ENCODE assay signal across 11 cellular contexts in genomic region chr1:2493691-2494322, GRCh38. TPM values are rescaled to one million over a fixed set of nuclear protein-coding genes. Genes with fewer than 3 reads are reported as not detected.
DNase-seq lines count a peak whose midpoint lies in the region; ATAC-seq lines count a peak whose summit lies in the region.
"Had no signal": no experiment of that assay in that cellular context is flagged by ENCODE, and none has a peak within 500 bp of the region (broad histone marks: within the 10 kb centered on the region; RNA-seq: fewer than 3 reads in every experiment).

No MANE protein-coding gene starts in this region.

- no peak overlapping the region for H3K27ac ChIP-seq in CD8-positive, alpha-beta memory T cell (ENCODE audit: low read depth, low read length)
- peak overlapping the region; percentile 52 for H3K27ac ChIP-seq in epithelial cell of prostate

- peaks cover 2 to 8% (median 8%) of the 10 kb centered on the region in 3 donors for H3K36me3 Mint-ChIP-seq in CD8-positive, alpha-beta memory T cell

- H3K27me3 ChIP-seq in CD8-positive, alpha-beta memory T cell (ENCODE audit: insufficient read depth, low read length, poor library complexity, severe bottlenecking), result no peaks in the 10 kb centered on the region

- POLR2A ChIA-PET in CD8-positive, alpha-beta memory T cell (lab: Charles Lee), result interaction anchor here (1.1 to 2.1 kb wide), 2 partner anchors 30 to 32 kb away, joined by 5 to 9 read pairs; partner anchors contain the start of gene PANK4

- H3K36me3 ChIP-seq in CD8-positive, alpha-beta memory T cell (ENCODE audit: insufficient read depth, low read length), result peaks cover 2% of the 10 kb centered on the region

- peaks cover 17 to 39% (median 28%) of the 10 kb centered on the region in 3 donors for H3K4me1 Mint-ChIP-seq in CD8-positive, alpha-beta memory T cell

- H3K9me3 ChIP-seq in CD8-positive, alpha-beta memory T cell (ENCODE audit: low read length), result peaks cover 4% of the 10 kb centered on the region

- no peak for ATAC-seq in GM21529 (IDR thresholded peaks at IDR 0.05; ENCODE audit: unreplicated experiment)
- ATAC-seq in HG03025 (IDR thresholded peaks at IDR 0.05; ENCODE audit: low FRiP score, unreplicated experiment), result no peak

- CTCF ChIA-PET in CD8-positive, alpha-beta memory T cell (lab: Charles Lee), result interaction anchor here (0.6 to 1.4 kb wide), 3 partner anchors 30 to 78 kb away, joined by 3 to 6 read pairs (median 3); no protein-coding TSS in a partner anchor

- peak overlapping the region; percentile 21 to 91 (median 79) for H3K27ac Mint-ChIP-seq in CD8-positive, alpha-beta memory T cell

- peaks cover 0 to 2% (median 0%) of the 10 kb centered on the region in 5 donors for H3K9me3 Mint-ChIP-seq in CD8-positive, alpha-beta memory T cell

- H3K4me3 ChIP-seq in CD8-positive, alpha-beta memory T cell (ENCODE audit: low read length), result no peak overlapping the region

- peak in 3 of 5 donors; percentile 37 to 61 (median 55) for DNase-seq in CD8-positive, alpha-beta memory T cell
- DNase-seq in RPMI7951 (ENCODE audit: low read depth), result peak; percentile 40
- DNase-seq in epithelial cell of prostate (ENCODE audit: low read depth, low spot score), result no peak
- peak; percentile 90 for DNase-seq in pons (ENCODE audit: low spot score)
- DNase-seq in DMS114 treated with DMSO at 0.1 percent for 48 hours (lab: John Stamatoyannopoulos, UW; ENCODE audit: unreplicated experiment), result no peak
- DNase-seq in COLO829 (ENCODE audit: low spot score), result no peak
- DNase-seq: Karpas-422, NCI-H345 had no signal

- peaks cover 0 to 2% of the 10 kb centered on the region in 2 donors for H3K27me3 Mint-ChIP-seq in CD8-positive, alpha-beta memory T cell

- H3K4me1 ChIP-seq in CD8-positive, alpha-beta memory T cell (ENCODE audit: insufficient read depth, low read length), result peaks cover 15% of the 10 kb centered on the region

- H3K4me3 Mint-ChIP-seq in CD8-positive, alpha-beta memory T cell, result peak overlapping the region in 6 of 7 donors; percentile 26 to 75 (median 56)

RNA-seq across cellular contexts. Expression of gene PLCH2, which starts 17.7 kb away (rescaled TPM):
- 1 to 10 TPM; 2.5 TPM for total RNA-seq in CD8-positive, alpha-beta memory T cell
- polyA plus RNA-seq in CD8-positive, alpha-beta memory T cell, result 2.8 TPM
- 0.12 and 0.29 TPM in 2 replicates for total RNA-seq in RPMI7951 (2014; rRNA removed; shearing (Covaris generic))

RNA-seq across cellular contexts. Expression of gene PANK4, which starts 32.6 kb away (rescaled TPM):
- total RNA-seq in CD8-positive, alpha-beta memory T cell, result 10 to 100 TPM; 40.3 to 46.3 TPM
- polyA plus RNA-seq in CD8-positive, alpha-beta memory T cell, result 25.0 TPM
- 15.0 and 17.6 TPM in 2 replicates for total RNA-seq in RPMI7951 (2014; rRNA removed; shearing (Covaris generic))

RNA-seq across cellular contexts. Expression of gene HES5, which starts 36.3 kb away (rescaled TPM):
- not detected for total RNA-seq in CD8-positive, alpha-beta memory T cell
- polyA plus RNA-seq in CD8-positive, alpha-beta memory T cell, result not detected
- total RNA-seq in RPMI7951 (2014; rRNA removed; shearing (Covaris generic)), result not detected in 2 replicates
- total RNA-seq: fibroblast of lung had no signal
- polyA plus RNA-seq: fibroblast of lung had no signal

Comparison
In these comparisons a context has a peak if more than half of its experiments do, and no peak if none do; other contexts are left out.
1. DNase-seq: peak in CD8-positive, alpha-beta memory T cell (3 of 5), RPMI7951 (single experiment) and pons (single experiment); none in epithelial cell of prostate (single experiment), DMS114 treated with DMSO at 0.1 percent for 48 hours (single experiment) and COLO829 (single experiment).